Comparison of ENCODE assay signal across 31 cellular contexts in genomic region chr3:12503126-12503952, GRCh38. TPM values are rescaled to one million over a fixed set of nuclear protein-coding genes. Genes with fewer than 3 reads are reported as not detected.
DNase-seq lines count a peak whose midpoint lies in the region; ATAC-seq and TF ChIP-seq lines count a peak whose summit lies in the region.
"Had no signal": no experiment of that assay in that cellular context is flagged by ENCODE, and none has a peak within 500 bp of the region (broad histone marks: within the 10 kb centered on the region; RNA-seq: fewer than 3 reads in every experiment).

No MANE protein-coding gene starts in this region.

- H4K91ac ChIP-seq in neuronal stem cell (ENCODE audit: low read depth, low read length, poor library complexity) = no peak overlapping the region

- H3K79me1 ChIP-seq in neuronal stem cell (ENCODE audit: low read depth, low read length) = no peaks in the 10 kb centered on the region

- no peak overlapping the region for H3K4ac ChIP-seq in neuronal stem cell (ENCODE audit: low read length)

- intact Hi-C loops in left ventricle myocardium superior (cut with micrococcal nuclease) = no loop called here

- H2BK12ac ChIP-seq in neuronal stem cell (ENCODE audit: low read length) = no peak overlapping the region

- peaks cover 0 to 8% of the 10 kb centered on the region in 2 donors for H3K4me1 ChIP-seq in right atrium auricular region
- peaks cover 0 to 4% of the 10 kb centered on the region in 2 donors for H3K4me1 ChIP-seq in neuronal stem cell (ENCODE audit: control insufficient read depth in 2 of 2, insufficient read depth in 1 of 2, low read depth in 1 of 2, low read length in 2 of 2)
- H3K4me1 ChIP-seq: Caco-2, transverse colon had no signal

- no peak overlapping the region for H2AK5ac ChIP-seq in neuronal stem cell (ENCODE audit: low read depth, low read length)

- ATAC-seq in left ventricle myocardium superior (no peak), esophagus mucosa (no peak), HG02623 (IDR thresholded peaks at IDR 0.05; ENCODE audit: unreplicated experiment) (no peak)
- ATAC-seq: A549, GM23338, sciatic nerve, T-helper 17 cell had no signal

- H3K9me3 ChIP-seq in right atrium auricular region (no peaks in the 10 kb centered on the region), neuronal stem cell (replicated peaks in 1 of 2; ENCODE audit: control insufficient read depth in 2 of 2, insufficient read depth in 1 of 2, low read depth in 1 of 2, low read length in 2 of 2) (peaks cover 0 to 2% of the 10 kb centered on the region in 2 donors)
- H3K9me3 ChIP-seq: A549, Caco-2, SJSA1, transverse colon had no signal

- H3K18ac ChIP-seq in neuronal stem cell (ENCODE audit: low read length) = no peak overlapping the region

- peaks cover 12% of the 10 kb centered on the region for H3K4me1 Mint-ChIP-seq in glutamatergic neuron (ENCODE audit: low read depth, unreplicated experiment)
- H3K4me1 Mint-ChIP-seq: memory B cell had no signal

- H3K4me2 ChIP-seq in neuronal stem cell (ENCODE audit: insufficient read depth, low read length, poor library complexity, severe bottlenecking) = no peak overlapping the region
- H3K4me2 ChIP-seq: A549, GM23338, PC-9 had no signal

- H2BK15ac ChIP-seq in neuronal stem cell (ENCODE audit: low read length) = no peak overlapping the region

- H3K27ac Mint-ChIP-seq in glutamatergic neuron (ENCODE audit: unreplicated experiment) = peak overlapping the region; percentile 55
- H3K27ac Mint-ChIP-seq: activated T-helper 2 cell treated with anti-CD3 and anti-CD28 coated beads, Interferon-gamma antibody, Interleukin-2, Interleukin-4, amounts not matched to agents 10 μg/mL and 5 μg/mL and 100 μg/mL, durations not matched to agents 14 hours and 24 hours and 36 hours; GM23338; memory B cell; T-helper 17 cell had no signal

- no peak overlapping the region for H2BK5ac ChIP-seq in neuronal stem cell (ENCODE audit: low read length)

- no peak overlapping the region for H3K23ac ChIP-seq in neuronal stem cell (ENCODE audit: low read depth, low read length, poor library complexity)

- H3K4me3 Mint-ChIP-seq in glutamatergic neuron (ENCODE audit: unreplicated experiment) = no peak overlapping the region
- H3K4me3 Mint-ChIP-seq: GM23338, memory B cell, T-helper 17 cell had no signal

- WGBS in neuronal stem cell (ENCODE audit: extremely low coverage in 2 of 2, insufficient read length in 2 of 2, insufficient replicate concordance in 1 of 2), 2 donors = no CpG with 5 or more reads among the region's 18 CpGs

- H2AFZ ChIP-seq in neuronal stem cell (ENCODE audit: low read length) = no peak overlapping the region
- H2AFZ ChIP-seq: GM23338, PC-9 had no signal

- no peak overlapping the region for H3K9ac ChIP-seq in neuronal stem cell (ENCODE audit: low read depth, low read length, poor library complexity)

- H3K36me3 Mint-ChIP-seq in glutamatergic neuron (ENCODE audit: unreplicated experiment) = peaks cover 7% of the 10 kb centered on the region

- H4K8ac ChIP-seq in neuronal stem cell (ENCODE audit: low read depth, low read length) = no peak overlapping the region

- H3K27me3 ChIP-seq in right atrium auricular region (no peaks in the 10 kb centered on the region), neuronal stem cell (ENCODE audit: control insufficient read depth in 3 of 3, insufficient read depth in 3 of 3, low read depth in 1 of 3, low read length in 3 of 3) (no peaks in the 10 kb centered on the region)
- H3K27me3 ChIP-seq: SJSA1, transverse colon had no signal

- peak; percentile 35 for DNase-seq in left ventricle myocardium superior
- no peak for DNase-seq in right atrium auricular region (ENCODE audit: low spot score)
- DNase-seq in NOMO-1 treated with dmso at 0.1 percent for 144 hours (lab: John Stamatoyannopoulos, UW; ENCODE audit: unreplicated experiment) = peak; percentile 89
- no peak for DNase-seq in glutamatergic neuron
- no peak for DNase-seq in neuronal stem cell (ENCODE audit: low spot score)
- DNase-seq in stimulated activated CD4-positive, alpha-beta T cell treated with anti-CD3 and anti-CD28 coated beads, Interleukin-4, amount 100 ng/mL, for 4 hours = no peak
- DNase-seq: Caco-2; cerebellar nuclear complex; IMR-90; NCI-H1694 treated with DMSO at 0.1 percent for 48 hours; NCI-H2227 treated with DMSO at 0.1 percent for 48 hours; NCI-H82; PC-9; stimulated activated CD4-positive, alpha-beta T cell treated with anti-CD3 and anti-CD28 coated beads, Interleukin-15, amount 100 ng/mL, for 24 hours; stimulated activated CD8-positive, alpha-beta memory T cell treated with anti-CD3 and anti-CD28 coated beads, Interleukin-4, amount 100 ng/mL, for 48 hours; T-helper 17 cell; transverse colon; WERI-Rb-1 had no signal

- H3K9me3 Mint-ChIP-seq in glutamatergic neuron (ENCODE audit: unreplicated experiment) = peaks cover 12% of the 10 kb centered on the region
- H3K9me3 Mint-ChIP-seq: activated T-helper 2 cell treated with anti-CD3 and anti-CD28 coated beads, Interferon-gamma antibody, Interleukin-2, Interleukin-4, amounts not matched to agents 10 μg/mL and 5 μg/mL and 100 μg/mL, durations not matched to agents 14 hours and 24 hours and 36 hours; GM23338; memory B cell had no signal

- no peak overlapping the region for H3K4me3 ChIP-seq in right atrium auricular region
- no peak overlapping the region for H3K4me3 ChIP-seq in neuronal stem cell (ENCODE audit: low read length in 2 of 2)
- H3K4me3 ChIP-seq: A549, GM23338, PC-9, SJSA1, transverse colon had no signal

- H3K36me3 ChIP-seq in right atrium auricular region (peaks cover 53% of the 10 kb centered on the region), neuronal stem cell (replicated peaks in 1 of 2; ENCODE audit: control insufficient read depth in 2 of 2, insufficient read depth in 2 of 2, low read length in 2 of 2) (peaks cover 36 to 91% of the 10 kb centered on the region in 2 donors)

- no peak overlapping the region for H3K14ac ChIP-seq in neuronal stem cell (ENCODE audit: low read length)

- no peak overlapping the region for H2BK120ac ChIP-seq in neuronal stem cell (ENCODE audit: low read depth, low read length)

- TF ChIP-seq CTCF in right atrium auricular region (IDR thresholded peaks at IDR 0.05) (no peak), glutamatergic neuron (IDR thresholded peaks at IDR 0.05; ENCODE audit: partially characterized antibody, unreplicated experiment) (no peak)

- H3K27ac ChIP-seq in right atrium auricular region (no peak overlapping the region), neuronal stem cell (replicated peaks; ENCODE audit: low read length) (no peak overlapping the region)
- H3K27ac ChIP-seq: A549, epithelial cell of prostate, PC-9, SJSA1, transverse colon, WERI-Rb-1 had no signal

- H3K27me3 Mint-ChIP-seq in glutamatergic neuron (ENCODE audit: unreplicated experiment) = peaks cover 9% of the 10 kb centered on the region
- H3K27me3 Mint-ChIP-seq: memory B cell, T-helper 17 cell had no signal

RNA-seq across cellular contexts. Expression of gene TSEN2, which starts 19.1 kb away (rescaled TPM):
- total RNA-seq in left ventricle myocardium superior = 23.1 TPM
- total RNA-seq in right atrium auricular region = 10 to 100 TPM; 12.8 to 12.9 TPM
- total RNA-seq in glutamatergic neuron (ENCODE audit: unreplicated experiment) = 18.6 TPM
- 13.0 TPM for polyA plus RNA-seq in neuronal stem cell (2013, experiment 1 of 2)
- polyA plus RNA-seq in neuronal stem cell (2013, experiment 2 of 2) = 13.7 TPM
- 13.4 TPM for total RNA-seq in esophagus mucosa

RNA-seq across cellular contexts. Expression of gene MKRN2OS, which starts 42.0 kb away (rescaled TPM):
- total RNA-seq in left ventricle myocardium superior = not detected
- not detected for total RNA-seq in right atrium auricular region
- not detected for total RNA-seq in glutamatergic neuron (ENCODE audit: unreplicated experiment)
- not detected for polyA plus RNA-seq in neuronal stem cell (2013, experiment 1 of 2)
- not detected for polyA plus RNA-seq in neuronal stem cell (2013, experiment 2 of 2)
- total RNA-seq in esophagus mucosa = 6.3 TPM
- total RNA-seq: activated T-helper 2 cell treated with anti-CD3 and anti-CD28 coated beads, Interferon-gamma antibody, Interleukin-2, Interleukin-4, amounts not matched to agents 10 μg/mL and 5 μg/mL and 100 μg/mL, durations not matched to agents 14 hours and 24 hours and 36 hours; Daoy; fibroblast of villous mesenchyme; GM23338; IMR-90; osteoblast; sciatic nerve; SJSA1; T-helper 17 cell had no signal
- polyA plus RNA-seq: A549, BJ, IMR-90 had no signal

RNA-seq across cellular contexts. Expression of gene MKRN2, which starts 53.5 kb away (rescaled TPM):
- total RNA-seq in left ventricle myocardium superior = 33.6 TPM
- 10 to 100 TPM; 24.7 to 30.5 TPM for total RNA-seq in right atrium auricular region
- 25.8 TPM for total RNA-seq in glutamatergic neuron (ENCODE audit: unreplicated experiment)
- polyA plus RNA-seq in neuronal stem cell (2013, experiment 1 of 2) = 16.8 TPM
- polyA plus RNA-seq in neuronal stem cell (2013, experiment 2 of 2) = 16.7 TPM
- total RNA-seq in esophagus mucosa = 20.6 TPM

Comparison
In these comparisons a context has a peak if more than half of its experiments do, and no peak if none do; other contexts are left out.
1. DNase-seq: peak in left ventricle myocardium superior (single experiment) and NOMO-1 treated with dmso at 0.1 percent for 144 hours (single experiment); none in right atrium auricular region (single experiment), glutamatergic neuron (single experiment), neuronal stem cell (single experiment) and stimulated activated CD4-positive, alpha-beta T cell treated with anti-CD3 and anti-CD28 coated beads, Interleukin-4, amount 100 ng/mL, for 4 hours (0 of 2).